In genomic region chrX:52262195-52262546, GRCh38 we compare ENCODE assay signal across 8 cellular contexts.
A peak's percentile ranks its signal among the peaks of the same experiment; 100 is the strongest.
DNase-seq lines count a peak whose midpoint lies in the region; ATAC-seq and TF ChIP-seq lines count a peak whose summit lies in the region.

No MANE protein-coding gene starts in this region.

- H3K4me3 Mint-ChIP-seq in WTC11 = peak overlapping the region; percentile 89

- no peaks in the 10 kb centered on the region for H3K36me3 Mint-ChIP-seq in WTC11

- peak overlapping the region; percentile 78 for H3K27ac Mint-ChIP-seq in WTC11

- H3K4me3 ChIP-seq in left ventricle myocardium inferior (peak overlapping the region; percentile 68), skin epidermis (peak overlapping the region; percentile 36 to 50 (median 42))

- CTCF ChIA-PET in WTC11 (lab: Charles Lee) = interaction anchor here (0.6 to 1.4 kb wide), 7 partner anchors 9 to 1114 kb away, joined by 3 to 7 read pairs (median 3); no protein-coding TSS in a partner anchor

- no peaks in the 10 kb centered on the region for H3K9me3 Mint-ChIP-seq in WTC11

- no peaks in the 10 kb centered on the region for H3K9me3 ChIP-seq in left ventricle myocardium inferior (replicated peaks)

- no peaks in the 10 kb centered on the region for H3K27me3 ChIP-seq in left ventricle myocardium inferior (ENCODE audit: low read depth)

- intact Hi-C loops in left ventricle myocardium inferior (cut with micrococcal nuclease) = no loop called here

- POLR2A ChIA-PET in WTC11 (lab: Charles Lee) = no interaction called here

- H3K4me1 ChIP-seq in left ventricle myocardium inferior = no peaks in the 10 kb centered on the region

- peaks cover 2% of the 10 kb centered on the region; the same call in 1 of the 2 replicates for H3K27me3 Mint-ChIP-seq in WTC11 (ENCODE audit: low read depth)

- H3K27ac ChIP-seq in left ventricle myocardium inferior (replicated peaks) = peak overlapping the region; percentile 91
- peak overlapping the region in 19 of 21 experiments; percentile 54 to 93 (median 83) for H3K27ac ChIP-seq in skin epidermis

- H3K4me1 Mint-ChIP-seq in WTC11 = peaks cover 17% of the 10 kb centered on the region

- peak; percentile 34 for ATAC-seq in WTC11

- DNase-seq in activated T-cell treated with anti-CD3 and anti-CD28 coated beads for 1 hour (ENCODE audit: low read depth) (peak; percentile 0), WTC11 (ENCODE audit: low spot score) (no peak), left ventricle myocardium inferior (no peak), Kasumi-1 (lab: John Stamatoyannopoulos, UW) (no peak), NCI-H82 treated with DMSO at 0.1 percent for 48 hours (lab: John Stamatoyannopoulos, UW; ENCODE audit: unreplicated experiment) (no peak)
- no peak for DNase-seq in activated T-cell treated with anti-CD3 and anti-CD28 coated beads, Interleukin-2, amount 50 U/mL, for 48 hours
- no peak for DNase-seq in activated CD8-positive, alpha-beta memory T cell treated with anti-CD3 and anti-CD28 coated beads, Interleukin-2, amount 50 U/mL, for 48 hours

- H3K36me3 ChIP-seq in left ventricle myocardium inferior = no peaks in the 10 kb centered on the region

- TF ChIP-seq CTCF in WTC11 (IDR thresholded peaks at IDR 0.05) (no peak), left ventricle myocardium inferior (IDR thresholded peaks at IDR 0.05; ENCODE audit: borderline replicate concordance) (no peak)

TF ChIP-seq in WTC11, 78 proteins besides CTCF, POLR2A, EP300 and RAD21:
- no peak for TF ChIP-seq ZNF512 (CRISPR knock-in tag; IDR thresholded peaks at IDR 0.05; ENCODE audit: borderline replicate concordance)
- no peak for TF ChIP-seq ATF2 (CRISPR knock-in tag; IDR thresholded peaks at IDR 0.05; ENCODE audit: borderline replicate concordance, low read depth)
- TF ChIP-seq ZBTB21 (CRISPR knock-in tag; IDR thresholded peaks at IDR 0.05; ENCODE audit: borderline replicate concordance) = no peak
- no peak for TF ChIP-seq PRRX2 (CRISPR knock-in tag; IDR thresholded peaks at IDR 0.05)
- TF ChIP-seq ATF3 (CRISPR knock-in tag; conservative IDR thresholded peaks at IDR 0.05) = no peak
- TF ChIP-seq ZNF263 (CRISPR knock-in tag; IDR thresholded peaks at IDR 0.05; ENCODE audit: low read depth) = no peak
